In genomic region chr3:5186854-5187151, GRCh38 we compare ENCODE assay signal across 8 cellular contexts. TPM values are rescaled to one million over a fixed set of nuclear protein-coding genes. Genes with fewer than 3 reads are reported as not detected.
DNase-seq lines count a peak whose midpoint lies in the region; ATAC-seq and TF ChIP-seq lines count a peak whose summit lies in the region.

No MANE protein-coding gene starts in this region.

- no peak overlapping the region for H4K8ac ChIP-seq in mesenchymal stem cell (ENCODE audit: low read length)

- no peak for TF ChIP-seq POLR2A in GM18505 (IDR thresholded peaks at IDR 0.05; ENCODE audit: borderline replicate concordance, extremely low read depth, insufficient read depth, insufficient read length)

- H3K4me3 Mint-ChIP-seq in brain = peak overlapping the region; percentile 86 to 97 (median 97)

- H2BK12ac ChIP-seq in mesenchymal stem cell (ENCODE audit: low read length in 2 of 2) = no peak overlapping the region

- H3K4me1 Mint-ChIP-seq in brain = peaks cover 44% of the 10 kb centered on the region

- H2BK5ac ChIP-seq in mesenchymal stem cell (ENCODE audit: low read depth, low read length, poor library complexity, severe bottlenecking) = no peak overlapping the region

- no peak overlapping the region for H4K91ac ChIP-seq in mesenchymal stem cell (ENCODE audit: low read length)

- 11% methylated on average over 7 of the region's 8 CpGs for WGBS in mesenchymal stem cell

- H3K27me3 ChIP-seq in HUES48 (ENCODE audit: control insufficient read depth, insufficient read depth, low read length) (peaks cover 3% of the 10 kb centered on the region), mesenchymal stem cell (ENCODE audit: control insufficient read depth in 1 of 2, insufficient read depth in 1 of 2, low read length in 2 of 2) (no peaks in the 10 kb centered on the region)

- DNase-seq in AG20443 (ENCODE audit: low spot score) (peak; percentile 33), mesenchymal stem cell (peak; percentile 62), dedifferentiated amniotic fluid mesenchymal stem cell (ENCODE audit: extremely low spot score) (no peak)

- H2BK15ac ChIP-seq in mesenchymal stem cell (ENCODE audit: low read depth, poor library complexity, severe bottlenecking) = no peak overlapping the region

- ATAC-seq in HG02763 (IDR thresholded peaks at IDR 0.05; ENCODE audit: unreplicated experiment) (no peak), GM18505 (IDR thresholded peaks at IDR 0.05; ENCODE audit: unreplicated experiment) (no peak), GM18870 (IDR thresholded peaks at IDR 0.05; ENCODE audit: unreplicated experiment) (no peak)

- H3K4me2 ChIP-seq in mesenchymal stem cell (ENCODE audit: low read length, poor library complexity, severe bottlenecking) = peak overlapping the region; percentile 96

- peak overlapping the region; percentile 24 to 69 for H3K18ac ChIP-seq in mesenchymal stem cell (ENCODE audit: low read depth in 1 of 2, low read length in 2 of 2)

- H3K79me1 ChIP-seq in mesenchymal stem cell (replicated peaks; ENCODE audit: low read length, poor library complexity, severe bottlenecking) = peaks cover 6% of the 10 kb centered on the region

- peaks cover 0 to 10% (median 4%) of the 10 kb centered on the region in 5 experiments for H3K9me3 Mint-ChIP-seq in brain

- H3K14ac ChIP-seq in mesenchymal stem cell (ENCODE audit: low read length in 2 of 2) = no peak overlapping the region

- H3K9ac ChIP-seq in HUES48 (ENCODE audit: low read depth, low read length) (peak overlapping the region; percentile 56; the same call in 1 of the 2 replicates), mesenchymal stem cell (ENCODE audit: low read length) (peak overlapping the region; percentile 95)

- H3K23ac ChIP-seq in mesenchymal stem cell (ENCODE audit: low read length in 2 of 2) = no peak overlapping the region

- peaks cover 32% of the 10 kb centered on the region for H3K36me3 Mint-ChIP-seq in brain

- peak overlapping the region in 4 of 5 experiments; percentile 56 to 95 (median 90) for H3K27ac Mint-ChIP-seq in brain

- H3K27ac ChIP-seq in HUES48 (ENCODE audit: low read depth, low read length) = no peak overlapping the region
- peak overlapping the region; percentile 35 for H3K27ac ChIP-seq in mesenchymal stem cell (ENCODE audit: low read length, poor library complexity, severe bottlenecking)

- H2AFZ ChIP-seq in mesenchymal stem cell (ENCODE audit: low read depth, low read length) = no peak overlapping the region

- TF ChIP-seq CTCF in brain (conservative IDR thresholded peaks at IDR 0.05) = no peak

- no peak overlapping the region for H2AK5ac ChIP-seq in mesenchymal stem cell (ENCODE audit: low read length, severe bottlenecking)

- H2BK120ac ChIP-seq in mesenchymal stem cell (ENCODE audit: low read depth, low read length) = no peak overlapping the region

- H3K36me3 ChIP-seq in HUES48 (ENCODE audit: control insufficient read depth, insufficient read depth, low read length) = peaks cover 2% of the 10 kb centered on the region; the same call in 1 of the 2 replicates
- peaks cover 7 to 34% of the 10 kb centered on the region in 2 experiments for H3K36me3 ChIP-seq in mesenchymal stem cell (ENCODE audit: control insufficient read depth in 1 of 2, insufficient read depth in 2 of 2, low read depth in 1 of 2, low read length in 2 of 2)

- H3K4me3 ChIP-seq in HUES48 (ENCODE audit: low read depth, low read length) (peak overlapping the region; percentile 93), mesenchymal stem cell (ENCODE audit: insufficient read depth in 1 of 2, low read depth in 1 of 2, low read length in 2 of 2) (peak overlapping the region in 1 of 2 experiments; percentile 85)

- H3K4me1 ChIP-seq in HUES48 (ENCODE audit: control insufficient read depth, insufficient read depth, low read length) (peaks cover 18% of the 10 kb centered on the region; the same call in 1 of the 2 replicates), mesenchymal stem cell (ENCODE audit: control insufficient read depth, insufficient read depth, low read depth, low read length) (peaks cover 7% of the 10 kb centered on the region)

- H3K27me3 Mint-ChIP-seq in brain = peaks cover 7% of the 10 kb centered on the region

- H3K4ac ChIP-seq in mesenchymal stem cell (ENCODE audit: low read depth in 1 of 2, low read length in 2 of 2) = peak overlapping the region in 1 of 2 experiments; percentile 80

- no peaks in the 10 kb centered on the region for H3K9me3 ChIP-seq in HUES48 (ENCODE audit: control insufficient read depth, insufficient read depth, low read length)
- H3K9me3 ChIP-seq in mesenchymal stem cell (ENCODE audit: control insufficient read depth, low read length) = no peaks in the 10 kb centered on the region

RNA-seq across cellular contexts. Expression of gene EDEM1, which starts 0.7 kb away (rescaled TPM):
- 1.4 TPM for polyA plus RNA-seq in brain (ENCODE audit: insufficient read depth, low read depth, low replicate concordance)
- polyA plus RNA-seq in mesenchymal stem cell (2013, experiment 1 of 2) = 47.5 TPM
- 48.2 TPM for polyA plus RNA-seq in mesenchymal stem cell (2013, experiment 2 of 2)
